In the genomic region with DNA sequence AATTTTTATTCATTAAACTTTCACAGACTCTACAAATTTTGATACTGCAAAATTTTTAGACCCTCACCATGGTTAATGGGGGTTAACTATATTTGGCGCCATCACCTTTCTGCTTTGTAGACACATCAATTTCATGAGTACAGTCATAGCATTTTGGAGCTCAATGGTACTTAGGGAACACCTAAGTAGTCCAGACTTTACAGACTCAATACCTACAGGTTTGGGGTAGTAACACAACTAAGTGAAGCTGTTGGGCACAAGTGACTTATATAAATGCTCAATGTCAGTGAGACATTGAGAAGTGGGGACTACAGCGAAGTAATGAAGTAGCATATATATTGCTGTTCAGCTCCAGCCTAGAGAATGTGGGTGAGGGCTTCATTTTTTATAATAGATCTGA, we compare ENCODE assay signal across 15 cellular contexts. TPM values are rescaled to one million over a fixed set of nuclear protein-coding genes. Genes with fewer than 3 reads are reported as not detected.
DNase-seq lines count a peak whose midpoint lies in the region; ATAC-seq, FAIRE-seq and TF ChIP-seq lines count a peak whose summit lies in the region.
"Had no signal": no experiment of that assay in that cellular context is flagged by ENCODE, and none has a peak within 500 bp of the region (broad histone marks: within the 10 kb centered on the region; RNA-seq: fewer than 3 reads in every experiment).

No MANE protein-coding gene starts in this region.

- peaks cover 2% of the 10 kb centered on the region for H3K36me3 Mint-ChIP-seq in activated CD4-positive, alpha-beta T cell treated with anti-CD3 and anti-CD28 coated beads for 36 hours (ENCODE audit: low read depth)
- H3K36me3 Mint-ChIP-seq in CD4-positive, alpha-beta T cell (ENCODE audit: low read depth), result peaks cover 7% of the 10 kb centered on the region
- H3K36me3 Mint-ChIP-seq in activated CD8-positive, alpha-beta T cell treated with anti-CD3 and anti-CD28 coated beads for 36 hours (ENCODE audit: low read depth), result peaks cover 12% of the 10 kb centered on the region

- no peak overlapping the region for H3K23ac ChIP-seq in trophoblast cell (ENCODE audit: low read length)

- H3K18ac ChIP-seq in trophoblast cell (ENCODE audit: low read length), result no peak overlapping the region

- peak overlapping the region; percentile 85 for H3K27ac Mint-ChIP-seq in activated CD4-positive, alpha-beta T cell treated with anti-CD3 and anti-CD28 coated beads for 36 hours
- peak overlapping the region; percentile 92 for H3K27ac Mint-ChIP-seq in CD4-positive, alpha-beta T cell
- peak overlapping the region; percentile 100 for H3K27ac Mint-ChIP-seq in activated CD8-positive, alpha-beta T cell treated with anti-CD3 and anti-CD28 coated beads for 36 hours
- H3K27ac Mint-ChIP-seq: GM23338 had no signal

- no peak overlapping the region for H2BK12ac ChIP-seq in trophoblast cell (ENCODE audit: low read length)

- POLR2A ChIA-PET in activated CD4-positive, alpha-beta T cell treated with anti-CD3 and anti-CD28 coated beads for 36 hours (lab: Charles Lee), result interaction anchor here (1.1 to 2.9 kb wide), 3 partner anchors 9 to 16 kb away, joined by 4 to 12 read pairs (median 4); no protein-coding TSS in a partner anchor
- POLR2A ChIA-PET in CD4-positive, alpha-beta T cell (lab: Charles Lee), result interaction anchor here (0.8 to 4.1 kb wide), 16 partner anchors 8 to 1013 kb away, joined by 3 to 45 read pairs (median 6); a partner anchor contains a TSS
- POLR2A ChIA-PET in activated CD8-positive, alpha-beta T cell treated with anti-CD3 and anti-CD28 coated beads for 36 hours (lab: Charles Lee), result interaction anchor here (0.6 to 4.4 kb wide), 7 partner anchors 8 to 45 kb away, joined by 3 to 22 read pairs (median 3); a partner anchor contains a TSS

- H3K27me3 ChIP-seq in CD4-positive, alpha-beta T cell (ENCODE audit: control insufficient read depth, insufficient read depth, low read length), result no peaks in the 10 kb centered on the region
- no peaks in the 10 kb centered on the region for H3K27me3 ChIP-seq in trophoblast cell (ENCODE audit: insufficient read depth, low read length)
- H3K27me3 ChIP-seq: tibial nerve had no signal

- no peak overlapping the region for H2BK120ac ChIP-seq in trophoblast cell (ENCODE audit: insufficient read depth, low read length, poor library complexity)

- no peak overlapping the region for H3K4me3 ChIP-seq in trophoblast cell (ENCODE audit: low read depth, low read length)
- H3K4me3 ChIP-seq: GM23338 had no signal

- H3K4me3 Mint-ChIP-seq in activated CD4-positive, alpha-beta T cell treated with anti-CD3 and anti-CD28 coated beads for 36 hours, result peak overlapping the region; percentile 51
- peak overlapping the region; percentile 91 for H3K4me3 Mint-ChIP-seq in CD4-positive, alpha-beta T cell
- H3K4me3 Mint-ChIP-seq in activated CD8-positive, alpha-beta T cell treated with anti-CD3 and anti-CD28 coated beads for 36 hours, result peak overlapping the region; percentile 52
- H3K4me3 Mint-ChIP-seq: GM23338 had no signal

- FAIRE-seq in islet of Langerhans (lab: Jason Lieb, UNC), result peak; percentile 27

- H2AFZ ChIP-seq in trophoblast cell (ENCODE audit: insufficient read depth, low read length, poor library complexity), result no peak overlapping the region
- H2AFZ ChIP-seq: GM23338 had no signal

- peaks cover 77% of the 10 kb centered on the region for H3K4me1 Mint-ChIP-seq in activated CD4-positive, alpha-beta T cell treated with anti-CD3 and anti-CD28 coated beads for 36 hours
- H3K4me1 Mint-ChIP-seq in CD4-positive, alpha-beta T cell (ENCODE audit: low read depth), result peaks cover 90% of the 10 kb centered on the region
- H3K4me1 Mint-ChIP-seq in activated CD8-positive, alpha-beta T cell treated with anti-CD3 and anti-CD28 coated beads for 36 hours (ENCODE audit: low read depth), result peaks cover 78% of the 10 kb centered on the region

- no peak overlapping the region for H2AK5ac ChIP-seq in trophoblast cell (ENCODE audit: low read length)

- no CpG with 5 or more reads among the region's 2 CpGs for WGBS in trophoblast cell (ENCODE audit: extremely low coverage, insufficient coverage, insufficient read length)

- no peak overlapping the region for H4K91ac ChIP-seq in trophoblast cell (ENCODE audit: low read depth, low read length)

- peak overlapping the region; percentile 82 for H3K27ac ChIP-seq in CD4-positive, alpha-beta T cell (ENCODE audit: low read depth, low read length)
- H3K27ac ChIP-seq in trophoblast cell (ENCODE audit: low read depth, low read length), result no peak overlapping the region

- no peaks in the 10 kb centered on the region for H3K9me3 ChIP-seq in CD4-positive, alpha-beta T cell (ENCODE audit: control insufficient read depth, low read length)
- H3K9me3 ChIP-seq in trophoblast cell (ENCODE audit: insufficient read depth, low read depth, low read length), result no peaks in the 10 kb centered on the region
- H3K9me3 ChIP-seq: tibial nerve had no signal

- no peak overlapping the region for H3K4me2 ChIP-seq in trophoblast cell (ENCODE audit: low read length)
- H3K4me2 ChIP-seq: GM23338 had no signal

- no peak overlapping the region for H4K12ac ChIP-seq in trophoblast cell (ENCODE audit: low read depth, low read length)

- CTCF ChIA-PET in activated CD4-positive, alpha-beta T cell treated with anti-CD3 and anti-CD28 coated beads for 36 hours (lab: Charles Lee), result interaction anchor here (0.7 to 2.9 kb wide), 10 partner anchors 8 to 55 kb away, joined by 3 to 17 read pairs (median 3); a partner anchor contains a TSS
- CTCF ChIA-PET in CD4-positive, alpha-beta T cell (lab: Charles Lee), result interaction anchor here (0.6 to 4.6 kb wide), 11 partner anchors 8 to 75 kb away, joined by 3 to 29 read pairs (median 4); a partner anchor contains a TSS
- CTCF ChIA-PET in activated CD8-positive, alpha-beta T cell treated with anti-CD3 and anti-CD28 coated beads for 36 hours (lab: Charles Lee), result interaction anchor here (0.8 to 3.8 kb wide), 10 partner anchors 8 to 139 kb away, joined by 3 to 19 read pairs (median 4); a partner anchor contains a TSS

- H3K27me3 Mint-ChIP-seq in activated CD4-positive, alpha-beta T cell treated with anti-CD3 and anti-CD28 coated beads for 36 hours, result no peaks in the 10 kb centered on the region
- H3K27me3 Mint-ChIP-seq in CD4-positive, alpha-beta T cell, result no peaks in the 10 kb centered on the region
- no peaks in the 10 kb centered on the region for H3K27me3 Mint-ChIP-seq in activated CD8-positive, alpha-beta T cell treated with anti-CD3 and anti-CD28 coated beads for 36 hours

- H3K36me3 ChIP-seq in trophoblast cell (ENCODE audit: control insufficient read depth in 1 of 2, insufficient read depth in 2 of 2, low read length in 2 of 2), result no peaks in the 10 kb centered on the region
- H3K36me3 ChIP-seq: tibial nerve had no signal

- ATAC-seq in activated CD4-positive, alpha-beta T cell treated with anti-CD3 and anti-CD28 coated beads for 36 hours, result no peak
- ATAC-seq in CD4-positive, alpha-beta T cell (ENCODE audit: poor library complexity), result no peak
- no peak for ATAC-seq in activated CD8-positive, alpha-beta T cell treated with anti-CD3 and anti-CD28 coated beads for 36 hours
- ATAC-seq in sciatic nerve, result no peak
- ATAC-seq: GM23338 had no signal

- no peak overlapping the region for H3K4ac ChIP-seq in trophoblast cell (ENCODE audit: low read depth, low read length)

- H2BK5ac ChIP-seq in trophoblast cell (ENCODE audit: low read depth, low read length, poor library complexity), result no peak overlapping the region

- TF ChIP-seq CTCF in CD4-positive, alpha-beta T cell (IDR thresholded peaks at IDR 0.05), result no peak
- no peak for TF ChIP-seq CTCF in activated CD8-positive, alpha-beta T cell treated with anti-CD3 and anti-CD28 coated beads for 36 hours (IDR thresholded peaks at IDR 0.05)

- no peak overlapping the region for H3K14ac ChIP-seq in trophoblast cell (ENCODE audit: low read length)

- DNase-seq in activated CD4-positive, alpha-beta T cell treated with anti-CD3 and anti-CD28 coated beads for 36 hours, result no peak
- no peak for DNase-seq in activated CD4-positive, alpha-beta T cell treated with anti-CD3 and anti-CD28 coated beads for 1 hour
- DNase-seq in CD4-positive, alpha-beta T cell, result no peak
- no peak for DNase-seq in activated CD8-positive, alpha-beta T cell treated with anti-CD3 and anti-CD28 coated beads for 36 hours
- DNase-seq in trophoblast cell (no peak), sciatic nerve (ENCODE audit: low spot score) (no peak), NCI-H1930 (lab: John Stamatoyannopoulos, UW) (no peak)
- DNase-seq: mesendoderm; NCI-H1694; NCI-H446 treated with DMSO at 0.1 percent for 48 hours; stimulated activated CD4-positive, alpha-beta T cell treated with anti-CD3 and anti-CD28 coated beads, Interleukin-4, amount 100 ng/mL, for 1 hour had no signal

- H3K79me2 ChIP-seq in trophoblast cell (ENCODE audit: control insufficient read depth, insufficient read depth, low read length, poor library complexity), result no peaks in the 10 kb centered on the region

- no peaks in the 10 kb centered on the region for H3K79me1 ChIP-seq in trophoblast cell (ENCODE audit: low read length)

- no peak overlapping the region for H4K8ac ChIP-seq in trophoblast cell (ENCODE audit: low read depth, low read length)

- no peak overlapping the region for H3K9ac ChIP-seq in trophoblast cell (ENCODE audit: low read length)

- peaks cover 0 to 2% of the 10 kb centered on the region in 2 experiments for H3K4me1 ChIP-seq in trophoblast cell (ENCODE audit: control insufficient read depth in 1 of 2, insufficient read depth in 2 of 2, low read length in 2 of 2)

- no peaks in the 10 kb centered on the region for H3K9me3 Mint-ChIP-seq in activated CD4-positive, alpha-beta T cell treated with anti-CD3 and anti-CD28 coated beads for 36 hours (ENCODE audit: low read depth)
- H3K9me3 Mint-ChIP-seq in CD4-positive, alpha-beta T cell, result no peaks in the 10 kb centered on the region
- no peaks in the 10 kb centered on the region for H3K9me3 Mint-ChIP-seq in activated CD8-positive, alpha-beta T cell treated with anti-CD3 and anti-CD28 coated beads for 36 hours
- H3K9me3 Mint-ChIP-seq: CD14-positive monocyte, GM23338 had no signal

- intact Hi-C loops in activated CD4-positive, alpha-beta T cell treated with anti-CD3 and anti-CD28 coated beads for 36 hours (cut with DNase I, micrococcal nuclease), result no loop called here
- intact Hi-C loops in CD4-positive, alpha-beta T cell (cut with DNase I, micrococcal nuclease), result loop anchor here in 1 of 2 experiments (10.0 kb wide), 1 partner anchor 185 kb away; a partner anchor contains a TSS
- intact Hi-C loops in activated CD8-positive, alpha-beta T cell treated with anti-CD3 and anti-CD28 coated beads for 36 hours (cut with micrococcal nuclease), result no loop called here
- intact Hi-C loops in sciatic nerve (cut with DNase I), result no loop called here

RNA-seq across cellular contexts. Expression of a gene that starts 7.5 kb away (rescaled TPM):
- 10 to 100 TPM; 10.5 to 12.2 TPM for total RNA-seq in activated CD4-positive, alpha-beta T cell treated with anti-CD3 and anti-CD28 coated beads for 36 hours
- total RNA-seq in CD4-positive, alpha-beta T cell, result 10 to 100 TPM; 46.4 TPM
- total RNA-seq in activated CD8-positive, alpha-beta T cell treated with anti-CD3 and anti-CD28 coated beads for 36 hours, result 10 to 100 TPM; 10.6 to 11.8 TPM
- 0.19 TPM in 2 replicates for polyA plus RNA-seq in trophoblast cell (2013)
- total RNA-seq in sciatic nerve, result 7.0 TPM
